ENCODE assay signal across 18 cellular contexts in genomic region chr14:51182166-51182565, GRCh38. TPM values are rescaled to one million over a fixed set of nuclear protein-coding genes. Genes with fewer than 3 reads are reported as not detected.
DNase-seq lines count a peak whose midpoint lies in the region; ATAC-seq lines count a peak whose summit lies in the region.
"Had no signal": no experiment of that assay in that cellular context is flagged by ENCODE, and none has a peak within 500 bp of the region (broad histone marks: within the 10 kb centered on the region; RNA-seq: fewer than 3 reads in every experiment).

No MANE protein-coding gene starts in this region.

- in situ Hi-C loops in KBM-7 (cut with MboI; ENCODE audit: low pct_unique_long_range_greater_than_20kb, low sequenced_read_pairs), result no loop called here

- no peak for ATAC-seq in HG03439 (IDR thresholded peaks at IDR 0.05; ENCODE audit: unreplicated experiment)
- ATAC-seq: left ventricle myocardium superior had no signal

- DNase-seq in EH (ENCODE audit: low read depth) (peak; percentile 22), NCI-H1694 treated with DMSO at 0.1 percent for 48 hours (lab: John Stamatoyannopoulos, UW) (peak; percentile 74), dermis blood vessel endothelial cell (peak; percentile 67), kidney tubule cell (ENCODE audit: low spot score) (peak; percentile 29), COLO668 (lab: John Stamatoyannopoulos, UW; ENCODE audit: unreplicated experiment) (no peak), KBM-7 (no peak)
- no peak for DNase-seq in stimulated activated CD4-positive, alpha-beta T cell treated with anti-CD3 and anti-CD28 coated beads, Interleukin-2, amount 100 ng/mL, for 24 hours
- DNase-seq: activated CD4-positive, CD25-positive, alpha-beta regulatory T cell; activated effector memory CD4-positive, alpha-beta T cell treated with anti-CD3 and anti-CD28 coated beads, Interleukin-2, amount 50 U/mL, for 16 hours; AML-193; DMS 273 treated with DMSO at 0.1 percent for 48 hours; esophagus squamous epithelium; Kasumi-1; left ventricle myocardium superior; NCI-H1930; NCI-H524 treated with DMSO at 0.1 percent for 48 hours; stimulated activated naive CD4-positive, alpha-beta T cell treated with Interleukin-2 at 50 U/mL for 16 hours had no signal

RNA-seq across cellular contexts. Expression of gene TMX1, which starts 57.9 kb away (rescaled TPM):
- total RNA-seq in dermis blood vessel endothelial cell, result 62.8 and 71.0 TPM in 2 replicates

Comparison
In these comparisons a context has a peak if more than half of its experiments do, and no peak if none do; other contexts are left out.
1. DNase-seq: peak in EH (single experiment), NCI-H1694 treated with DMSO at 0.1 percent for 48 hours (single experiment), dermis blood vessel endothelial cell (single experiment) and kidney tubule cell (single experiment); none in stimulated activated CD4-positive, alpha-beta T cell treated with anti-CD3 and anti-CD28 coated beads, Interleukin-2, amount 100 ng/mL, for 24 hours (0 of 2), COLO668 (single experiment) and KBM-7 (single experiment).